15 cellular contexts compared by ENCODE assay signal in the genomic region with DNA sequence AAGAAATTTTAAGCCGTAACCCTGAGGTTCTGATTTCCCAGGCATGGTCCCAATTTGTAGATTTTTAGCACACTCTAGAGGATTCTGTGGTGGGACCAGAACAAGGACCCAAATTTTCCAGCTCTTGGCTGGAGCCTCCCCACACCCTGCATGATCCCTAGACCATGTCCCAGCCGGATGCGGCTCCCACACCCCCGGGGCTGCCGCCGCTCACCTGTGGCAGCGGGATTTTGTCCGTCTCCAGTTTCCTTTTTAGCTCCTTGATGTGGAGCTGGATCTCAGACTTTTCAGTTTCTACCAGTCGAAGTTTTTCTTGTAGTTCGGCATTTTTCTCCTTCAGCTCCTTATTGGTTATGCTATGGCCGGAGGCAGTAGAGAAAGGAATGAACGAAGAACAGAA. TPM values are rescaled to one million over a fixed set of nuclear protein-coding genes. Genes with fewer than 3 reads are reported as not detected.
"Had no signal": no experiment of that assay in that cellular context is flagged by ENCODE, and none has a peak within 500 bp of the region (broad histone marks: within the 10 kb centered on the region; RNA-seq: fewer than 3 reads in every experiment).

No MANE protein-coding gene starts in this region.

RNA-seq across cellular contexts. Expression of gene GOLGA6L7, which starts 4.9 kb away (rescaled TPM):
- total RNA-seq: activated B cell treated with CpG ODN at 0.5 μM for 24 hours; activated CD4-positive, alpha-beta memory T cell treated with anti-CD3 and anti-CD28 coated beads for 36 hours; activated CD4-positive, alpha-beta memory T cell treated with anti-CD3 and anti-CD28 coated beads, Interleukin-2, amount 10 ng/mL, durations not matched to agents 7 days and 5 days; activated CD4-positive, alpha-beta T cell treated with anti-CD3 and anti-CD28 coated beads for 36 hours; activated CD4-positive, alpha-beta T cell treated with anti-CD3 and anti-CD28 coated beads, Interleukin-2, amount 10 ng/mL, durations not matched to agents 24 days and 14 days; activated CD4-positive, alpha-beta T cell treated with anti-CD3 and anti-CD28 coated beads, Interleukin-2, amount 10 ng/mL, durations not matched to agents 7 days and 5 days; activated CD8-positive, alpha-beta memory T cell treated with anti-CD3 and anti-CD28 coated beads for 36 hours; activated CD8-positive, alpha-beta memory T cell treated with anti-CD3 and anti-CD28 coated beads, Interleukin-2, amount 10 ng/mL, durations not matched to agents 7 days and 5 days; activated CD8-positive, alpha-beta T cell treated with anti-CD3 and anti-CD28 coated beads for 36 hours; activated CD8-positive, alpha-beta T cell treated with anti-CD3 and anti-CD28 coated beads, Interleukin-2, amount 10 ng/mL, durations not matched to agents 7 days and 5 days; T-cell; T-helper 1 cell treated with Interleukin-12 subunit alpha and Interleukin-12 subunit beta and Interleukin-4 antibody, amounts not matched to agents 30 ng/mL and 1 ng/mL, for 36 hours; T-helper 17 cell; T-helper 2 cell treated with Interferon-gamma antibody and Interleukin-4, amounts not matched to agents 100 ng/mL and 5 ng/mL, for 36 hours; WTC11 had no signal

RNA-seq across cellular contexts. Expression of gene APBA2, which starts 42.3 kb away (rescaled TPM):
- total RNA-seq: activated B cell treated with CpG ODN at 0.5 μM for 24 hours had no signal
